ENCODE assay signal across 16 cellular contexts in the genomic region with DNA sequence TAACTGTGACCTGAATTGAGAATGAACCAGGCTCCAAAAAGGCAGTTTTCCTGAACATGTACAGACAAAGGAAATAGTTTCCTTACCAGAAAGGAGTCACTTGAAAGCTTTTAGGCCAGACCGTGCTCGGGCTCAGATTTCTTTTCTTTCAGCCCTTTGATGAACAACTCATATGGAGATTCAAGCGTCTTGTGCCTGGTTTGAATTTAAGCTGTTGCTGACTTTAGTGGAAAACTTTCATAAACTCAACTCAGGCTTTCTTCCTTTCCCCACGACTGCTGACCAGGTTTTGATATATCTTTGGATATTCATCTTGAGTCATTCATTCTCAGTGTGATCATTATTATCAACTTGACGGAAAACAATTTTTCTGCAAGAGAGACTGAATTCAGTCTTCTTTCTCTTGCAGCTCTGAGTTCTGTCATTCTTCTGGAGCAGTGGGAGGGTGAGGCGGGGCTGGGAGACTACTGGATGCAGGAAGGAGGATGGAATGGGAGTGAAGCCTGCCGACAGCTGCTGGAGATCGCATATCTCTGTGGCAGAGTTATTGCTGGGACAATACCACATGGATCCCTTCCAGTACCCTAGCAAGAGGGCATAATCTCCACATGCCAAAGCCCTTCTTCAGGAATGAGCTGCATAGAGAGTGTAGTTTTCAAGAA.
DNase-seq lines count a peak whose midpoint lies in the region; ATAC-seq and TF ChIP-seq lines count a peak whose summit lies in the region.
"Had no signal": no experiment of that assay in that cellular context is flagged by ENCODE, and none has a peak within 500 bp of the region (broad histone marks: within the 10 kb centered on the region; RNA-seq: fewer than 3 reads in every experiment).

No MANE protein-coding gene starts in this region.

- peak; percentile 35 for ATAC-seq in gastroesophageal sphincter
- no peak for ATAC-seq in HG03280 (IDR thresholded peaks at IDR 0.05; ENCODE audit: unreplicated experiment)
- no peak for ATAC-seq in HG02938 (IDR thresholded peaks at IDR 0.05; ENCODE audit: unreplicated experiment)
- ATAC-seq: A549, left colon had no signal

- no peaks in the 10 kb centered on the region for H3K9me3 ChIP-seq in breast epithelium
- no peaks in the 10 kb centered on the region for H3K9me3 ChIP-seq in gastroesophageal sphincter
- H3K9me3 ChIP-seq: A549 had no signal

- H3K36me3 ChIP-seq in breast epithelium (no peaks in the 10 kb centered on the region), gastroesophageal sphincter (no peaks in the 10 kb centered on the region)

- BruUV-seq in MCF 10A (replicated peaks; lab: Mats Ljungman, UMichigan): no TSS peak

- no peaks in the 10 kb centered on the region for H3K4me1 Mint-ChIP-seq in MCF 10A (ENCODE audit: insufficient read depth, unreplicated experiment)
- peaks cover 57% of the 10 kb centered on the region for H3K4me1 Mint-ChIP-seq in neural crest cell
- H3K4me1 Mint-ChIP-seq: activated naive CD8-positive, alpha-beta T cell treated with anti-CD3 and anti-CD28 coated beads, Interleukin-2, amount 10 ng/mL, durations not matched to agents 7 days and 5 days had no signal

- no peak for TF ChIP-seq EP300 in gastroesophageal sphincter (IDR thresholded peaks at IDR 0.05)

- H3K27me3 ChIP-seq in breast epithelium (no peaks in the 10 kb centered on the region), gastroesophageal sphincter (peaks cover 10% of the 10 kb centered on the region)

- peak overlapping the region; percentile 7 to 51 (median 10) for H3K4me3 ChIP-seq in breast epithelium
- H3K4me3 ChIP-seq in gastroesophageal sphincter: no peak overlapping the region
- H3K4me3 ChIP-seq: A549 had no signal

- H3K27ac ChIP-seq in breast epithelium: peak overlapping the region; percentile 69 to 90
- H3K27ac ChIP-seq in gastroesophageal sphincter: peak overlapping the region in 3 of 4 donors; percentile 19 to 49 (median 41)
- H3K27ac ChIP-seq: A549, KMS-11 had no signal

- H3K36me3 Mint-ChIP-seq in MCF 10A (ENCODE audit: insufficient read depth, unreplicated experiment) (no peaks in the 10 kb centered on the region), neural crest cell (ENCODE audit: low read depth) (no peaks in the 10 kb centered on the region)
- H3K36me3 Mint-ChIP-seq: activated CD4-positive, alpha-beta memory T cell treated with anti-CD3 and anti-CD28 coated beads for 36 hours; activated naive CD8-positive, alpha-beta T cell treated with anti-CD3 and anti-CD28 coated beads, Interleukin-2, amount 10 ng/mL, durations not matched to agents 7 days and 5 days had no signal

- TF ChIP-seq CTCF in breast epithelium (IDR thresholded peaks at IDR 0.05): no peak
- no peak for TF ChIP-seq CTCF in MCF 10A (IDR thresholded peaks at IDR 0.05; ENCODE audit: unreplicated experiment)
- TF ChIP-seq CTCF in gastroesophageal sphincter (IDR thresholded peaks at IDR 0.05): no peak
- no peak for TF ChIP-seq CTCF in neural crest cell (conservative IDR thresholded peaks at IDR 0.05)

- H3K27me3 Mint-ChIP-seq in MCF 10A (ENCODE audit: insufficient read depth, unreplicated experiment) (no peaks in the 10 kb centered on the region), neural crest cell (ENCODE audit: low read depth) (no peaks in the 10 kb centered on the region)
- H3K27me3 Mint-ChIP-seq: activated CD4-positive, alpha-beta memory T cell treated with anti-CD3 and anti-CD28 coated beads for 36 hours had no signal

- H3K4me1 ChIP-seq in breast epithelium (peaks cover 0 to 3% of the 10 kb centered on the region in 2 donors), gastroesophageal sphincter (peaks cover 0 to 5% (median 0%) of the 10 kb centered on the region in 3 donors)
- H3K4me1 ChIP-seq: A549 had no signal

- H3K9me3 Mint-ChIP-seq in MCF 10A (ENCODE audit: unreplicated experiment) (peaks cover 36% of the 10 kb centered on the region), neural crest cell (peaks cover 6% of the 10 kb centered on the region)
- H3K9me3 Mint-ChIP-seq: activated CD4-positive, alpha-beta memory T cell treated with anti-CD3 and anti-CD28 coated beads for 36 hours had no signal

- H3K27ac Mint-ChIP-seq in MCF 10A (ENCODE audit: low read depth, unreplicated experiment) (no peak overlapping the region), neural crest cell (ENCODE audit: unreplicated experiment) (peak overlapping the region; percentile 97)
- H3K27ac Mint-ChIP-seq: activated CD4-positive, alpha-beta memory T cell treated with anti-CD3 and anti-CD28 coated beads for 36 hours; activated naive CD8-positive, alpha-beta T cell treated with anti-CD3 and anti-CD28 coated beads, Interleukin-2, amount 10 ng/mL, durations not matched to agents 7 days and 5 days had no signal

- POLR2A ChIA-PET in MCF 10A (lab: Yijun Ruan, JAX): no interaction called here

- 49 to 52% methylated on average over 7 to 8 of the region's 8 CpGs for WGBS in gastroesophageal sphincter (ENCODE audit: low coverage in 1 of 2), 2 donors

- H3K4me3 Mint-ChIP-seq in MCF 10A (ENCODE audit: unreplicated experiment) (no peak overlapping the region), neural crest cell (peak overlapping the region; percentile 68)
- H3K4me3 Mint-ChIP-seq: activated CD4-positive, alpha-beta memory T cell treated with anti-CD3 and anti-CD28 coated beads for 36 hours; activated naive CD8-positive, alpha-beta T cell treated with anti-CD3 and anti-CD28 coated beads, Interleukin-2, amount 10 ng/mL, durations not matched to agents 7 days and 5 days had no signal

- CTCF ChIA-PET in MCF 10A (lab: Yijun Ruan, JAX): interaction anchor here (0.6 kb wide), 1 partner anchor 444 kb away, joined by 3 read pairs; no protein-coding TSS in a partner anchor

- intact Hi-C loops in breast epithelium (cut with DNase I; ENCODE audit: low total_unique reads) (no loop called here), MCF 10A (cut with micrococcal nuclease) (no loop called here)

- TF ChIP-seq POLR2A in breast epithelium (IDR thresholded peaks at IDR 0.05): no peak
- no peak for TF ChIP-seq POLR2A in gastroesophageal sphincter (IDR thresholded peaks at IDR 0.05)

- peak in 1 of 2 donors; percentile 34 for DNase-seq in breast epithelium (ENCODE audit: low spot score in 2 of 2)
- no peak for DNase-seq in MCF 10A (ENCODE audit: unreplicated experiment)
- DNase-seq in neural crest cell (ENCODE audit: low read depth, low spot score): no peak
- DNase-seq in ureter (ENCODE audit: low spot score): no peak
- no peak for DNase-seq in RKO (ENCODE audit: low spot score)
- DNase-seq: activated CD4-positive, alpha-beta memory T cell treated with anti-CD3 and anti-CD28 coated beads for 36 hours; activated naive CD8-positive, alpha-beta T cell treated with anti-CD3 and anti-CD28 coated beads, Interleukin-2, amount 10 ng/mL, durations not matched to agents 7 days and 5 days; left colon; NCI-H510A treated with DMSO at 0.1 percent for 48 hours; small intestine; SW 1271 had no signal

Comparison
In these comparisons a context has a peak if more than half of its experiments do, and no peak if none do; other contexts are left out.
1. H3K4me3 ChIP-seq: peak in breast epithelium (3 of 3); none in gastroesophageal sphincter (0 of 2).